In the genomic region with DNA sequence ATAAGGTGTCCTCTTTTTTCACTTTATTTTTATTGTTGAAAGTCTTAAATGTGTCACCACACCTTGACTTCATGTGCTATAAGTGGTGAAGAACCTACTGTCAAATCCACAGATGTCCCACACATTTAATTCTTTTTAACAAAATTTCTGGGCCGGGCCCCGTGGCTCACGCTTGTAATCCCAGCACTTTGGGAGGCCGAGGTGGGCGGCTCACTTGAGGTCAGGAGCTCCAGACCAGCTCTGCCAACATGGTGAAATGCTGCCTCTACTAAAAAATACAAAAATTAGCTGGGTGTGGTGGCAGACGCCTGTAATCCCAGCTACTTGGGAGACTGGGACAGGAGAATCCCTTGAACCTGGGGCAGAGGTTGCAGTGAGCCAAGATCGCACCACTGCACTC, we compare ENCODE assay signal across 1 cellular context.
TF ChIP-seq lines count a peak whose summit lies in the region.

No MANE protein-coding gene starts in this region.

TF ChIP-seq in IMR-90, 13 proteins besides CTCF, POLR2A, EP300 and RAD21:
- TF ChIP-seq CHD1 (IDR thresholded peaks at IDR 0.05; ENCODE audit: low read depth, low read length) (no peak), BHLHE40 (IDR thresholded peaks at IDR 0.05; ENCODE audit: low read depth, low read length) (no peak), MAFK (IDR thresholded peaks at IDR 0.05; ENCODE audit: low read depth, low read length) (no peak), MAZ (IDR thresholded peaks at IDR 0.05; ENCODE audit: borderline replicate concordance, low read depth, low read length) (no peak), SMC3 (IDR thresholded peaks at IDR 0.05; ENCODE audit: low read depth, low read length) (no peak), CEBPB (IDR thresholded peaks at IDR 0.05; ENCODE audit: low read depth, low read length) (no peak), NFE2L2 (IDR thresholded peaks at IDR 0.05; ENCODE audit: low read depth, low read length) (no peak), MXI1 (IDR thresholded peaks at IDR 0.05; ENCODE audit: borderline replicate concordance, low read depth, low read length) (no peak), FOS (IDR thresholded peaks at IDR 0.05; ENCODE audit: low read depth, low read length) (no peak), RCOR1 (IDR thresholded peaks at IDR 0.05; ENCODE audit: insufficient replicate concordance, low read length) (no peak), RFX5 (IDR thresholded peaks at IDR 0.05; ENCODE audit: low read depth, low read length) (no peak)
- TF ChIP-seq, protein P1, sequence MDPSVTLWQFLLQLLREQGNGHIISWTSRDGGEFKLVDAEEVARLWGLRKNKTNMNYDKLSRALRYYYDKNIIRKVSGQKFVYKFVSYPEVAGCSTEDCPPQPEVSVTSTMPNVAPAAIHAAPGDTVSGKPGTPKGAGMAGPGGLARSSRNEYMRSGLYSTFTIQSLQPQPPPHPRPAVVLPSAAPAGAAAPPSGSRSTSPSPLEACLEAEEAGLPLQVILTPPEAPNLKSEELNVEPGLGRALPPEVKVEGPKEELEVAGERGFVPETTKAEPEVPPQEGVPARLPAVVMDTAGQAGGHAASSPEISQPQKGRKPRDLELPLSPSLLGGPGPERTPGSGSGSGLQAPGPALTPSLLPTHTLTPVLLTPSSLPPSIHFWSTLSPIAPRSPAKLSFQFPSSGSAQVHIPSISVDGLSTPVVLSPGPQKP (IDR thresholded peaks at IDR 0.05; ENCODE audit: borderline replicate concordance, low read depth, low read length): no peak
- TF ChIP-seq, protein P2, sequence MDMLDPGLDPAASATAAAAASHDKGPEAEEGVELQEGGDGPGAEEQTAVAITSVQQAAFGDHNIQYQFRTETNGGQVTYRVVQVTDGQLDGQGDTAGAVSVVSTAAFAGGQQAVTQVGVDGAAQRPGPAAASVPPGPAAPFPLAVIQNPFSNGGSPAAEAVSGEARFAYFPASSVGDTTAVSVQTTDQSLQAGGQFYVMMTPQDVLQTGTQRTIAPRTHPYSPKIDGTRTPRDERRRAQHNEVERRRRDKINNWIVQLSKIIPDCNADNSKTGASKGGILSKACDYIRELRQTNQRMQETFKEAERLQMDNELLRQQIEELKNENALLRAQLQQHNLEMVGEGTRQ (IDR thresholded peaks at IDR 0.05; ENCODE audit: low read depth, low read length): no peak
